In the genomic region with DNA sequence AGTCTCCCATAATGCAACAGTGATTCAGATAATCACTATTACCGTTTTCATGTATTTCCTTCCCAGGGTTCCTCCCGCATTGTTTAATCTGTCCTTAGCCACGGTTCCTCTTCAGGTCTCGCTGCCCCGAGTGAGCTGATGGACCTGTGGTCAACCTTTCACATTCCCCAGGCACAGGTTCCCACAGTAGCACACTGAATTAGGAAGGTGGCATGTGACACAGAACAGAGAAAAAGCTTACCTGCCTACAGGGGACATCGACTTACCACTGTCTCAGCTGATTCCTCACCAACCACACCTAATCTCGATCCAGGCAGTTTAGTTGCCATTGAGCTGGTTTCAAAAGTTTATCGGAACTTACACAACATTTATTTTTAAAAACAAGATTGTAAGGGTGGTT, we compare ENCODE assay signal across 22 cellular contexts.
DNase-seq lines count a peak whose midpoint lies in the region; ATAC-seq and TF ChIP-seq lines count a peak whose summit lies in the region.
"Had no signal": no experiment of that assay in that cellular context is flagged by ENCODE, and none has a peak within 500 bp of the region (broad histone marks: within the 10 kb centered on the region; RNA-seq: fewer than 3 reads in every experiment).

No MANE protein-coding gene starts in this region.

- H3K4me3 ChIP-seq in endodermal cell (ENCODE audit: low read length) (no peak overlapping the region), aorta (ENCODE audit: low read length in 2 of 2) (no peak overlapping the region)
- H3K4me3 ChIP-seq: hepatocyte, stomach, upper lobe of right lung had no signal

- no peaks in the 10 kb centered on the region for H3K9me3 Mint-ChIP-seq in endodermal cell
- H3K9me3 Mint-ChIP-seq: activated CD4-positive, alpha-beta memory T cell treated with anti-CD3 and anti-CD28 coated beads for 36 hours; effector memory CD8-positive, alpha-beta T cell; H9; natural killer cell treated with Interleukin-12 subunit alpha and Interleukin-12 subunit beta and Interleukin-15 and Interleukin-18, amount 100 ng/mL, for 72 hours had no signal

- no peak overlapping the region for H3K4me3 Mint-ChIP-seq in endodermal cell
- H3K4me3 Mint-ChIP-seq: activated CD4-positive, alpha-beta memory T cell treated with anti-CD3 and anti-CD28 coated beads for 36 hours; effector memory CD8-positive, alpha-beta T cell; H9; natural killer cell treated with Interleukin-12 subunit alpha and Interleukin-12 subunit beta and Interleukin-15 and Interleukin-18, amount 100 ng/mL, for 72 hours had no signal

- no peak for ATAC-seq in GM19397 (IDR thresholded peaks at IDR 0.05; ENCODE audit: unreplicated experiment)
- ATAC-seq in HG03469 (IDR thresholded peaks at IDR 0.05; ENCODE audit: unreplicated experiment): no peak
- ATAC-seq in aorta (ENCODE audit: low FRiP score): no peak
- ATAC-seq: effector memory CD8-positive, alpha-beta T cell; natural killer cell treated with Interleukin-12 subunit alpha and Interleukin-12 subunit beta and Interleukin-15 and Interleukin-18, amount 100 ng/mL, for 72 hours had no signal

- H3K9ac ChIP-seq in endodermal cell (ENCODE audit: extremely low read depth, low read length, poor library complexity, severe bottlenecking): no peak overlapping the region

- no peak overlapping the region for H3K27ac Mint-ChIP-seq in endodermal cell
- H3K27ac Mint-ChIP-seq: activated CD4-positive, alpha-beta memory T cell treated with anti-CD3 and anti-CD28 coated beads for 36 hours; H9; natural killer cell treated with Interleukin-12 subunit alpha and Interleukin-12 subunit beta and Interleukin-15 and Interleukin-18, amount 100 ng/mL, for 72 hours; progenitor cell of endocrine pancreas had no signal

- H3K27ac ChIP-seq in endodermal cell (ENCODE audit: low read depth, low read length): peak overlapping the region; percentile 51
- H3K27ac ChIP-seq in aorta (ENCODE audit: low read depth in 1 of 2, low read length in 2 of 2): no peak overlapping the region
- H3K27ac ChIP-seq: 22Rv1, hepatocyte, stomach, upper lobe of right lung had no signal

- no peaks in the 10 kb centered on the region for H3K27me3 ChIP-seq in endodermal cell (ENCODE audit: control insufficient read depth, insufficient read depth, low read length, poor library complexity, severe bottlenecking)
- H3K27me3 ChIP-seq in aorta (ENCODE audit: control insufficient read depth in 1 of 2, insufficient read depth in 2 of 2, low read length in 1 of 2): no peaks in the 10 kb centered on the region
- H3K27me3 ChIP-seq: hepatocyte, stomach, upper lobe of right lung had no signal

- H3K9me3 ChIP-seq in endodermal cell (ENCODE audit: control insufficient read depth, low read length): no peaks in the 10 kb centered on the region
- H3K9me3 ChIP-seq in aorta (ENCODE audit: control insufficient read depth, low read length): no peaks in the 10 kb centered on the region
- H3K9me3 ChIP-seq: stomach, upper lobe of right lung had no signal

- intact Hi-C loops in aorta (cut with DNase I): no loop called here

- 85 to 86% methylated on average over 7 to 8 of the region's 8 CpGs for WGBS in endodermal cell (ENCODE audit: insufficient coverage in 1 of 2, insufficient read length in 1 of 2), 2 experiments
- 87 to 89% methylated on average over 8 of the region's 8 CpGs for WGBS in aorta, 2 donors

- no peaks in the 10 kb centered on the region for H3K36me3 ChIP-seq in endodermal cell (ENCODE audit: control insufficient read depth, insufficient read depth, low read length)
- H3K36me3 ChIP-seq in aorta (ENCODE audit: control insufficient read depth in 1 of 2, insufficient read depth in 2 of 2, low read length in 1 of 2): no peaks in the 10 kb centered on the region
- H3K36me3 ChIP-seq: stomach, upper lobe of right lung had no signal

- no peaks in the 10 kb centered on the region for H3K36me3 Mint-ChIP-seq in endodermal cell (ENCODE audit: low read depth)
- H3K36me3 Mint-ChIP-seq: activated CD4-positive, alpha-beta memory T cell treated with anti-CD3 and anti-CD28 coated beads for 36 hours; natural killer cell treated with Interleukin-12 subunit alpha and Interleukin-12 subunit beta and Interleukin-15 and Interleukin-18, amount 100 ng/mL, for 72 hours had no signal

- TF ChIP-seq CTCF in endodermal cell (conservative IDR thresholded peaks at IDR 0.05): no peak

- H3K4me1 ChIP-seq in endodermal cell (ENCODE audit: control insufficient read depth, insufficient read depth, low read length): no peaks in the 10 kb centered on the region
- H3K4me1 ChIP-seq in aorta (ENCODE audit: control insufficient read depth in 1 of 2, insufficient read depth in 2 of 2, low read length in 2 of 2): no peaks in the 10 kb centered on the region
- H3K4me1 ChIP-seq: upper lobe of right lung had no signal

- no peaks in the 10 kb centered on the region for H3K27me3 Mint-ChIP-seq in endodermal cell (ENCODE audit: insufficient read depth)
- H3K27me3 Mint-ChIP-seq: activated CD4-positive, alpha-beta memory T cell treated with anti-CD3 and anti-CD28 coated beads for 36 hours; natural killer cell treated with Interleukin-12 subunit alpha and Interleukin-12 subunit beta and Interleukin-15 and Interleukin-18, amount 100 ng/mL, for 72 hours; progenitor cell of endocrine pancreas had no signal

- DNase-seq in DMS53 (lab: John Stamatoyannopoulos, UW) (peak; percentile 36), DMS53 treated with DMSO at 0.1 percent for 48 hours (lab: John Stamatoyannopoulos, UW; ENCODE audit: unreplicated experiment) (no peak), SW480 (ENCODE audit: low spot score) (peak; percentile 90), endodermal cell (no peak), retina (peak; percentile 21), aorta (no peak)
- DNase-seq: activated CD4-positive, alpha-beta memory T cell treated with anti-CD3 and anti-CD28 coated beads for 36 hours; activated T-cell treated with anti-CD3 and anti-CD28 coated beads for 4 hours; amygdala; effector memory CD8-positive, alpha-beta T cell; H9; MM.1S; NCI-H146; stimulated activated CD4-positive, alpha-beta T cell treated with anti-CD3 and anti-CD28 coated beads, Interleukin-4, amount 100 ng/mL, for 24 hours; stomach; upper lobe of right lung had no signal

- H3K4me1 Mint-ChIP-seq in endodermal cell: no peaks in the 10 kb centered on the region

Comparison
In these comparisons a context has a peak if more than half of its experiments do, and no peak if none do; other contexts are left out.
1. DNase-seq: peak in DMS53 (single experiment), SW480 (single experiment) and retina (single experiment); none in DMS53 treated with DMSO at 0.1 percent for 48 hours (single experiment), endodermal cell (single experiment) and aorta (0 of 2).